In the genomic region with DNA sequence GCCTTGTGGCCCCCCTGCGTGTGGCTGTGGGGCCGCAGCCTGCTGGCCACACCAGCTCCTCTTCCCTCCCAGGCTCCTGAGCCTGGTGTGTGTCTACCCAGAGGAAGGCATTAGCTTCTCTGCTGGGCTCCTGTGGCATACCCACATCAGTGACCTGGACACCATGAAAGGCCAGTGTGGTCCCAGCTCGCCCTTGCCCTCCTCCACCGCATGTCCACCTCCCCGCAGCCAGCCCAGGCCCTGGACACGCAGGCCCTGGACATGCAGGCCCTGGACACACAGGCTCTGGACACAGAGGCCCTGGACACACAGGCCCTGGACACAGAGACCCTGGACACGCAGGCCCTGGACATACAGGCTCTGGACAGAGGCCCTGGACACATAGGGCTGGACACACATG, we compare ENCODE assay signal across 20 cellular contexts.
"Had no signal": no experiment of that assay in that cellular context is flagged by ENCODE, and none has a peak within 500 bp of the region (broad histone marks: within the 10 kb centered on the region; RNA-seq: fewer than 3 reads in every experiment).

No MANE protein-coding gene starts in this region.

- H3K36me3 ChIP-seq: colonic mucosa, gastroesophageal sphincter, sigmoid colon, thoracic aorta had no signal

- H3K9me3 ChIP-seq: colonic mucosa, thoracic aorta had no signal

- H3K27ac ChIP-seq: colonic mucosa, gastroesophageal sphincter, sigmoid colon, thoracic aorta had no signal

- DNase-seq: activated B cell treated with CpG ODN at 0.5 μM for 24 hours; activated CD4-positive, alpha-beta T cell treated with anti-CD3 and anti-CD28 coated beads for 4 hours; activated CD4-positive, alpha-beta T cell treated with anti-CD3 and anti-CD28 coated beads, Interleukin-2, amount 50 U/mL, for 48 hours; activated naive CD4-positive, alpha-beta T cell treated with Interleukin-2 at 50 U/mL for 16 hours; activated naive CD8-positive, alpha-beta T cell treated with anti-CD3 and anti-CD28 coated beads for 36 hours; colonic mucosa; endodermal cell; hypothalamus; left cardiac atrium; naive thymus-derived CD4-positive, alpha-beta T cell; retina; sigmoid colon; stimulated activated CD4-positive, alpha-beta T cell treated with anti-CD3 and anti-CD28 coated beads, Interleukin-15, amount 100 ng/mL, for 24 hours; stimulated activated naive CD4-positive, alpha-beta T cell; T1000 had no signal

- ATAC-seq: activated T-helper 17 cell treated with anti-CD3 and anti-CD28 coated beads, Interleukin-2, amount 50 U/mL, for 72 hours; gastroesophageal sphincter; left cardiac atrium; naive thymus-derived CD4-positive, alpha-beta T cell had no signal

- H3K27me3 ChIP-seq: colonic mucosa had no signal

- H3K4me2 ChIP-seq: smooth muscle cell had no signal

- H3K4me1 ChIP-seq: colonic mucosa, gastroesophageal sphincter, sigmoid colon had no signal

- H3K4me3 ChIP-seq: colonic mucosa, gastroesophageal sphincter, lung, sigmoid colon, smooth muscle cell, thoracic aorta had no signal
